29 cellular contexts compared by ENCODE assay signal in the genomic region with DNA sequence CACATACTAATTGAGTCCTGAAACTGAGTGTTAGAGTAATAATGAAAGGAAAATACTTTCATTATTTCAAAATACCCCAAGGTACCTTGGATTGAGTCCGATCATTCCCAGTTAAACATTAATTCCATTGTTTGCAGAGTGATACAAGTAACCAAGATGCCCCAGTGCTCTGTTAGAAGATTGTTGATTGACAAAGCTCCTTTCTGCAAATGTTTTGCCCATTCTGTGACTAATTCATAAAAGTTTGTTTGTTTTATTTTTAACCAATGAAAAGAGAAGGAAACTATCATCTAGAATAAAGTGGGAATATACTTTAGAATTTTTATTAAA.
DNase-seq lines count a peak whose midpoint lies in the region; ATAC-seq, FAIRE-seq and TF ChIP-seq lines count a peak whose summit lies in the region.
"Had no signal": no experiment of that assay in that cellular context is flagged by ENCODE, and none has a peak within 500 bp of the region (broad histone marks: within the 10 kb centered on the region; RNA-seq: fewer than 3 reads in every experiment).

No MANE protein-coding gene starts in this region.

- peaks cover 43% of the 10 kb centered on the region for H3K4me1 ChIP-seq in A549
- H3K4me1 ChIP-seq in smooth muscle cell (ENCODE audit: low read depth) = peaks cover 8% of the 10 kb centered on the region
- no peaks in the 10 kb centered on the region for H3K4me1 ChIP-seq in Karpas-422 (ENCODE audit: low read length)
- H3K4me1 ChIP-seq in gastrocnemius medialis = peaks cover 0 to 7% of the 10 kb centered on the region in 2 donors
- H3K4me1 ChIP-seq: BLaER1, uterus had no signal

- H3F3A ChIP-seq in smooth muscle cell (ENCODE audit: low read depth) = no peaks in the 10 kb centered on the region

- peak in 1 of 2 experiments; percentile 26; a peak in 1 of 5 replicates for TF ChIP-seq EP300 in A549 (IDR thresholded peaks at IDR 0.05)

- H3K4me2 ChIP-seq in A549 (peak overlapping the region; percentile 81), smooth muscle cell (no peak overlapping the region), Karpas-422 (ENCODE audit: low read depth, low read length, poor library complexity, severe bottlenecking) (no peak overlapping the region)
- H3K4me2 ChIP-seq: BLaER1, PC-9 had no signal

- TF ChIP-seq POLR2A in A549 (IDR thresholded peaks at IDR 0.05; ENCODE audit: low read length) (no peak), gastrocnemius medialis (IDR thresholded peaks at IDR 0.05) (no peak)

- H2AFZ ChIP-seq in smooth muscle cell (ENCODE audit: low read depth) (no peak overlapping the region), Karpas-422 (ENCODE audit: low read length) (no peak overlapping the region)
- H2AFZ ChIP-seq: PC-9 had no signal

- DNase-seq in A549 (ENCODE audit: low read depth in 1 of 2, low spot score in 1 of 2) = peak; percentile 28 to 80
- peak; percentile 81 for DNase-seq in kidney glomerular epithelial cell (lab: John Stamatoyannopoulos, UW)
- no peak for DNase-seq in smooth muscle cell (lab: John Stamatoyannopoulos, UW; ENCODE audit: unreplicated experiment)
- DNase-seq in MV-4-11 (lab: John Stamatoyannopoulos, UW) = no peak
- DNase-seq in Karpas-422 = no peak
- DNase-seq in gastrocnemius medialis = no peak
- DNase-seq: activated CD8-positive, alpha-beta memory T cell treated with anti-CD3 and anti-CD28 coated beads, Interleukin-2, amount 50 U/mL, for 4 hours; activated effector memory CD4-positive, alpha-beta T cell treated with Interleukin-2 at 50 U/mL for 16 hours; adrenal gland; cortex of kidney; HCEC 1CT; immature natural killer cell; lower lobe of right lung; NCI-H1092; NCI-H1930; NCI-H345; PC-9; SIG-M5; T-helper 17 cell; uterus had no signal

- H4K20me1 ChIP-seq in smooth muscle cell (ENCODE audit: low read depth) = no peaks in the 10 kb centered on the region
- H4K20me1 ChIP-seq in Karpas-422 (ENCODE audit: insufficient read depth, low read depth, low read length) = no peaks in the 10 kb centered on the region
- H4K20me1 ChIP-seq: BLaER1 had no signal

- H3K27me3 ChIP-seq in smooth muscle cell (ENCODE audit: low read depth) (no peaks in the 10 kb centered on the region), Karpas-422 (ENCODE audit: low read length) (no peaks in the 10 kb centered on the region), gastrocnemius medialis (no peaks in the 10 kb centered on the region)
- H3K27me3 ChIP-seq: adrenal gland, BLaER1, neutrophil, uterus had no signal

- 0% methylated on average over 1 of the region's 1 CpG for WGBS in A549 (ENCODE audit: missing lambda C conversion rate)
- WGBS in smooth muscle cell (ENCODE audit: low lambda C conversion rate) = 100% methylated on average over 1 of the region's 1 CpG

- H3K9me3 ChIP-seq in A549 = 0 out of 3 replicates have a peak, but pooled peaks cover 6% of the 10 kb centered on the region
- H3K9me3 ChIP-seq in smooth muscle cell (replicated peaks; ENCODE audit: low read depth) = no peaks in the 10 kb centered on the region
- peaks cover 4% of the 10 kb centered on the region; the same call in 1 of the 2 replicates for H3K9me3 ChIP-seq in Karpas-422 (ENCODE audit: low read length)
- H3K9me3 ChIP-seq in gastrocnemius medialis = no peaks in the 10 kb centered on the region
- H3K9me3 ChIP-seq: adrenal gland, BLaER1, neutrophil had no signal

- in situ Hi-C loops in gastrocnemius medialis (cut with MboI; ENCODE audit: low sequenced_read_pairs in 4 of 4) = no loop called here

- H3K9ac ChIP-seq in smooth muscle cell (ENCODE audit: low read depth) = no peak overlapping the region
- H3K9ac ChIP-seq in Karpas-422 (ENCODE audit: low read length) = no peak overlapping the region
- H3K9ac ChIP-seq: BLaER1 had no signal

- CTCF ChIA-PET in A549 (lab: Yijun Ruan, JAX) = interaction anchor here (1.0 kb wide), 1 partner anchor 125 kb away, joined by 3 read pairs; no protein-coding TSS in a partner anchor

- intact Hi-C loops in gastrocnemius medialis (cut with DNase I; ENCODE audit: low total_unique reads) = no loop called here

- no peaks in the 10 kb centered on the region for H3K36me3 ChIP-seq in smooth muscle cell (ENCODE audit: low read depth)
- H3K36me3 ChIP-seq in Karpas-422 (ENCODE audit: insufficient read depth, low read length) = no peaks in the 10 kb centered on the region
- no peaks in the 10 kb centered on the region for H3K36me3 ChIP-seq in gastrocnemius medialis
- H3K36me3 ChIP-seq: adrenal gland, BLaER1, lower lobe of right lung, neutrophil, uterus had no signal

- no peak for TF ChIP-seq RAD21 in A549 (conservative IDR thresholded peaks at IDR 0.05 in 1 of 2, IDR thresholded peaks at IDR 0.05 in 1 of 2)

- ATAC-seq in A549 (peak; percentile 90 to 95), GM19463 (IDR thresholded peaks at IDR 0.05; ENCODE audit: unreplicated experiment) (peak; percentile 64), HG03520 (IDR thresholded peaks at IDR 0.05; ENCODE audit: unreplicated experiment) (peak; percentile 55), gastrocnemius medialis (no peak)
- ATAC-seq: lower lobe of right lung, T-helper 17 cell had no signal

- H3K4me3 ChIP-seq in A549 (peak overlapping the region; percentile 18; the same call in 2 of the 3 replicates), smooth muscle cell (no peak overlapping the region), Karpas-422 (ENCODE audit: low read length) (no peak overlapping the region), gastrocnemius medialis (no peak overlapping the region)
- H3K4me3 ChIP-seq: adrenal gland, BLaER1, lower lobe of right lung, PC-9, uterus had no signal

- FAIRE-seq in A549 (lab: Jason Lieb, UNC) = no peak
- FAIRE-seq: A204.1, bronchial epithelial cell, D721Med, endometrium had no signal

- H3K9me2 ChIP-seq in Karpas-422 (replicated peaks; ENCODE audit: insufficient read depth, low read length) = no peaks in the 10 kb centered on the region

- H3K27ac ChIP-seq in A549 = peak overlapping the region; percentile 75 to 86
- H3K27ac ChIP-seq in smooth muscle cell (ENCODE audit: low read depth) = no peak overlapping the region
- H3K27ac ChIP-seq in Karpas-422 (ENCODE audit: low read length) = no peak overlapping the region
- no peak overlapping the region for H3K27ac ChIP-seq in gastrocnemius medialis
- H3K27ac ChIP-seq: adrenal gland, BLaER1, lower lobe of right lung, neutrophil, PC-9, uterus, VCaP had no signal

- H3K79me2 ChIP-seq in smooth muscle cell (ENCODE audit: low read depth) = peaks cover 49% of the 10 kb centered on the region
- no peaks in the 10 kb centered on the region for H3K79me2 ChIP-seq in Karpas-422 (ENCODE audit: low read length)

- POLR2A ChIA-PET in A549 (lab: Yijun Ruan, JAX) = interaction anchor here (1.0 kb wide), 1 partner anchor 123 kb away, joined by 4 read pairs; the partner anchor contains the start of gene GULP1

- TF ChIP-seq CTCF in A549 (IDR thresholded peaks at IDR 0.05) (no peak), smooth muscle cell (IDR thresholded peaks at IDR 0.05; ENCODE audit: borderline replicate concordance, insufficient read depth, poor library complexity, severe bottlenecking) (no peak), gastrocnemius medialis (IDR thresholded peaks at IDR 0.05 in 4 of 5, conservative IDR thresholded peaks at IDR 0.05 in 1 of 5) (no peak)

TF ChIP-seq in A549, 52 proteins besides CTCF, POLR2A, EP300 and RAD21:
- TF ChIP-seq CEBPB (IDR thresholded peaks at IDR 0.05) (peak; percentile 37 to 64; a peak in 3 of 4 replicates), JUNB (IDR thresholded peaks at IDR 0.05) (peak; percentile 36; the same call in 1 of the 2 replicates), HOXB13 (CRISPR knock-in tag; IDR thresholded peaks at IDR 0.05; ENCODE audit: low read depth) (no peak), SREBF2 (IDR thresholded peaks at IDR 0.05) (no peak), BHLHE40 (IDR thresholded peaks at IDR 0.05; ENCODE audit: low read depth, low read length) (no peak), ATOH8 (CRISPR knock-in tag; IDR thresholded peaks at IDR 0.05; ENCODE audit: low read depth) (no peak), FOSL2 (IDR thresholded peaks at IDR 0.05) (no peak), FOSL2 (CRISPR knock-in tag; IDR thresholded peaks at IDR 0.05) (peak; percentile 39; the same call in 1 of the 2 replicates), CBX2 (IDR thresholded peaks at IDR 0.05; ENCODE audit: borderline replicate concordance, low read depth) (no peak), GATA3 (IDR thresholded peaks at IDR 0.05; ENCODE audit: borderline replicate concordance) (peak; percentile 77), JUN (IDR thresholded peaks at IDR 0.05) (peak in 1 of 2 experiments; percentile 57; a peak in 1 of 5 replicates)

Comparison
In these comparisons a context has a peak if more than half of its experiments do, and no peak if none do; other contexts are left out.
1. ATAC-seq: peak in A549 (2 of 2), GM19463 (single experiment) and HG03520 (single experiment); none in gastrocnemius medialis (0 of 2).
2. DNase-seq: peak in A549 (2 of 2) and kidney glomerular epithelial cell (single experiment); none in smooth muscle cell (single experiment), MV-4-11 (single experiment), Karpas-422 (single experiment) and gastrocnemius medialis (0 of 2).
3. H3K27ac ChIP-seq: peak in A549 (2 of 2); none in smooth muscle cell (single experiment), Karpas-422 (single experiment) and gastrocnemius medialis (0 of 4).